Comparison of ENCODE assay signal across 8 cellular contexts in the genomic region with DNA sequence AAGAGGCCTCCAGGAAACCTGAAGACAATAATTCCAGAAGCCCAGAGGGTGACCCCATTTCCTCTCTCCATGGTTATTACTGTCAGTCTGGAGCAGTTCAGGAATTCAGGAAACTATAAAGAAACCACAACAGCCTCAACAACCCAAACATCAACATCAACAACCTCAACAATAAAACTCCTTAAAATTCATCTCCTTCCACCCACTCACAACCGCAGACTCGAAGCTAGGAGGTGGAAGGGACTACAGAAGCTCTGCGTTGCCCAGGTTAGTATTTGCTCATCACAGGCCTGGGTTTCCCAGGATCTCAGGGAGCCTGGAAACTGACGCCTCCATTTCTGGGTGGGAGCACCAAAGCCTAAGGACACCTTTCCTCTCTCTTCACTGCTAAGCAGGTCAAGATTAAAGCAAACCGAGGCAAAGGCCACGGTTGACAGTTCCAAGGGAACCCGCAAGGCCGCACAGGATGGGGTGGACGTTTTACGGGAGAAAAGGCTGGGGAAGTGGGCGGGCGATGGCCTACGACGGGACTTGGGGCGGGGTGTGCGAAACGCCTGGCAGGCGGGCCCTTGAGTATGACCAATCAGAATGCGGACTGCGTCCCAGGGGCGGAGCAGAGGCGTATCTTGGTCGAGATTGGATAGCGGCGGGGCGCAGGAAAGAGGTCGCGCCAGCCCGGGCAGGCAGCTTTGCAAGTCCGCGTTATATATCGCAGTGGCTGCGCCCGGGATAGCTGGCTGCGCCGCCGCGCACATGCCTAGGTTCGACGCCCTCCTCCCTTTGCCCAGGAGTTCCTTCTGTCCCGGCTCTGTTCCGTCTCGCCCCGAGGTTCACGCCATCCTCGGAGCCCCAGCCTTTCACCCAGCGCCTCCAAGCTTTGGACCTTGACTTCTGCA. TPM values are rescaled to one million over a fixed set of nuclear protein-coding genes. Genes with fewer than 3 reads are reported as not detected.
A peak's percentile ranks its signal among the peaks of the same experiment; 100 is the strongest.
DNase-seq lines count a peak whose midpoint lies in the region; ATAC-seq and TF ChIP-seq lines count a peak whose summit lies in the region.

A gene with protein sequence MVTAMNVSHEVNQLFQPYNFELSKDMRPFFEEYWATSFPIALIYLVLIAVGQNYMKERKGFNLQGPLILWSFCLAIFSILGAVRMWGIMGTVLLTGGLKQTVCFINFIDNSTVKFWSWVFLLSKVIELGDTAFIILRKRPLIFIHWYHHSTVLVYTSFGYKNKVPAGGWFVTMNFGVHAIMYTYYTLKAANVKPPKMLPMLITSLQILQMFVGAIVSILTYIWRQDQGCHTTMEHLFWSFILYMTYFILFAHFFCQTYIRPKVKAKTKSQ (plus strand): TSS at position 654 of the 896 bp plus-strand sequence. CDS start 250 bp downstream, outside the sequence.

- no peaks in the 10 kb centered on the region for H3K36me3 ChIP-seq in tibial nerve

- peak in 1 of 2 donors; percentile 14 for TF ChIP-seq POLR2A in tibial nerve (IDR thresholded peaks at IDR 0.05)

- no peak within 1 kb of the TSS for H3K27ac Mint-ChIP-seq in Calu3 (ENCODE audit: unreplicated experiment)

- no TSS peak for BruUV-seq in Calu3 (replicated peaks; lab: Mats Ljungman, UMichigan)

- peaks cover 6% of the 10 kb centered on the region for H3K4me1 Mint-ChIP-seq in Calu3 (ENCODE audit: low read depth, unreplicated experiment)

- 5% methylated on average over 46 to 47 of the region's 47 CpGs for WGBS in tibial nerve, 2 donors

- H3K4me1 ChIP-seq in tibial nerve: peaks cover 0 to 33% (median 19%) of the 10 kb centered on the region in 4 donors

- in situ Hi-C loops in KBM-7 (cut with MboI; ENCODE audit: low pct_unique_long_range_greater_than_20kb, low sequenced_read_pairs): loop anchor here (25.0 kb wide), 1 partner anchor 261 kb away; no protein-coding TSS in a partner anchor

- peak; percentile 63 for ATAC-seq in GM21717 (IDR thresholded peaks at IDR 0.05; ENCODE audit: unreplicated experiment)

- H3K9me3 Mint-ChIP-seq in Calu3 (ENCODE audit: low read depth, unreplicated experiment): no peaks in the 10 kb centered on the region

- DNase-seq in Calu3 (peak; percentile 85), KBM-7 (peak; percentile 95), T follicular helper cell (ENCODE audit: low read depth) (peak; percentile 77), amniotic epithelial cell (ENCODE audit: low read depth) (peak; percentile 93), cardiac septum (ENCODE audit: low spot score) (peak; percentile 98), pons (ENCODE audit: low spot score) (peak; percentile 87), tibial nerve (ENCODE audit: low spot score in 2 of 2) (peak; percentile 84 to 91)

- peaks cover 8% of the 10 kb centered on the region for H3K36me3 Mint-ChIP-seq in Calu3 (ENCODE audit: insufficient read depth, unreplicated experiment)

- H3K27ac ChIP-seq in tibial nerve: peak within 1 kb of the TSS in 3 of 4 donors; percentile 52 to 77 (median 77)

- TF ChIP-seq EP300 in tibial nerve (IDR thresholded peaks at IDR 0.05): peak in 1 of 2 donors; percentile 18

- TF ChIP-seq CTCF in Calu3 (IDR thresholded peaks at IDR 0.05; ENCODE audit: unreplicated experiment) (no peak), tibial nerve (IDR thresholded peaks at IDR 0.05) (peak in 1 of 5 experiments; percentile 5)

- CTCF ChIA-PET in Calu3 (lab: Charles Lee): interaction anchor here (0.7 to 1.4 kb wide), 4 partner anchors 56 to 168 kb away, joined by 3 read pairs; no protein-coding TSS in a partner anchor

- peaks cover 46% of the 10 kb centered on the region for H3K27me3 Mint-ChIP-seq in Calu3 (ENCODE audit: unreplicated experiment)

- H3K4me3 ChIP-seq in tibial nerve: peak within 1 kb of the TSS; percentile 15 to 43 (median 20)

- H3K9me3 ChIP-seq in tibial nerve: no peaks in the 10 kb centered on the region

- peak within 1 kb of the TSS; percentile 67 for H3K4me3 Mint-ChIP-seq in Calu3 (ENCODE audit: low read depth, unreplicated experiment)

- intact Hi-C loops in Calu3 (cut with micrococcal nuclease; ENCODE audit: unreplicated experiment): no loop called here
- intact Hi-C loops in cardiac septum (cut with DNase I): loop anchor here (5.0 kb wide), 1 partner anchor 59 kb away; no protein-coding TSS in a partner anchor

- peaks cover 0 to 41% of the 10 kb centered on the region in 2 donors for H3K27me3 ChIP-seq in tibial nerve

RNA-seq across cellular contexts. Expression of the gene that starts here (rescaled TPM):
- total RNA-seq in Calu3 (2022) (0.27 and 0.35 TPM in 2 replicates), cardiac septum (not detected), tibial nerve (not detected)

Comparison
In these comparisons a context has a peak if more than half of its experiments do, and no peak if none do; other contexts are left out.
1. Peak in every context shown above with its lines: DNase-seq, ATAC-seq, H3K4me3 ChIP-seq and H3K27ac ChIP-seq.
2. Peak in DNase-seq in Calu3; RNA of the gene not detected or under 1 TPM.
3. Peak in DNase-seq in cardiac septum; RNA of the gene not detected or under 1 TPM.
4. Peak in DNase-seq, H3K4me3 ChIP-seq and H3K27ac ChIP-seq in tibial nerve; RNA of the gene not detected or under 1 TPM.